In genomic region chr12:110756611-110757010, GRCh38 we compare ENCODE assay signal across 23 cellular contexts.
"Had no signal": no experiment of that assay in that cellular context is flagged by ENCODE, and none has a peak within 500 bp of the region (broad histone marks: within the 10 kb centered on the region; RNA-seq: fewer than 3 reads in every experiment).

No MANE protein-coding gene starts in this region.

- H3K27ac ChIP-seq: heart right ventricle, neutrophil, pancreas, right lobe of liver, testis, upper lobe of left lung had no signal

- H3K27me3 Mint-ChIP-seq: activated CD4-positive, alpha-beta memory T cell treated with anti-CD3 and anti-CD28 coated beads, Interleukin-2, amount 10 ng/mL, durations not matched to agents 7 days and 5 days; activated CD8-positive, alpha-beta memory T cell treated with anti-CD3 and anti-CD28 coated beads, Interleukin-2, amount 10 ng/mL, durations not matched to agents 7 days and 5 days; activated naive CD8-positive, alpha-beta T cell treated with anti-CD3 and anti-CD28 coated beads, Interleukin-2, amount 10 ng/mL, durations not matched to agents 7 days and 5 days; brain; naive thymus-derived CD8-positive, alpha-beta T cell had no signal

- FAIRE-seq: endometrium, pancreas had no signal

- H3K4me3 Mint-ChIP-seq: activated CD4-positive, alpha-beta memory T cell treated with anti-CD3 and anti-CD28 coated beads, Interleukin-2, amount 10 ng/mL, durations not matched to agents 7 days and 5 days; activated CD8-positive, alpha-beta memory T cell treated with anti-CD3 and anti-CD28 coated beads, Interleukin-2, amount 10 ng/mL, durations not matched to agents 7 days and 5 days; activated naive CD8-positive, alpha-beta T cell treated with anti-CD3 and anti-CD28 coated beads, Interleukin-2, amount 10 ng/mL, durations not matched to agents 7 days and 5 days; brain; naive thymus-derived CD8-positive, alpha-beta T cell; stimulated activated effector memory CD8-positive, alpha-beta T cell treated with anti-CD3 and anti-CD28 coated beads, Interleukin-12 subunit alpha, Interleukin-12 subunit beta, amount 100 ng/mL, for 72 hours had no signal

- H3K36me3 Mint-ChIP-seq: activated CD8-positive, alpha-beta memory T cell treated with anti-CD3 and anti-CD28 coated beads, Interleukin-2, amount 10 ng/mL, durations not matched to agents 7 days and 5 days; activated naive CD8-positive, alpha-beta T cell treated with anti-CD3 and anti-CD28 coated beads, Interleukin-2, amount 10 ng/mL, durations not matched to agents 7 days and 5 days; brain; naive thymus-derived CD8-positive, alpha-beta T cell; stimulated activated effector memory CD8-positive, alpha-beta T cell treated with anti-CD3 and anti-CD28 coated beads, Interleukin-12 subunit alpha, Interleukin-12 subunit beta, amount 100 ng/mL, for 72 hours had no signal

- H3K9me3 Mint-ChIP-seq: activated CD4-positive, alpha-beta memory T cell treated with anti-CD3 and anti-CD28 coated beads, Interleukin-2, amount 10 ng/mL, durations not matched to agents 7 days and 5 days; activated naive CD8-positive, alpha-beta T cell treated with anti-CD3 and anti-CD28 coated beads, Interleukin-2, amount 10 ng/mL, durations not matched to agents 7 days and 5 days; naive thymus-derived CD8-positive, alpha-beta T cell; stimulated activated effector memory CD8-positive, alpha-beta T cell treated with anti-CD3 and anti-CD28 coated beads, Interleukin-12 subunit alpha, Interleukin-12 subunit beta, amount 100 ng/mL, for 72 hours had no signal

- H3K36me3 ChIP-seq: heart right ventricle, neutrophil, pancreas, right lobe of liver, upper lobe of left lung had no signal

- H3K27ac Mint-ChIP-seq: activated CD4-positive, alpha-beta memory T cell treated with anti-CD3 and anti-CD28 coated beads, Interleukin-2, amount 10 ng/mL, durations not matched to agents 7 days and 5 days; activated CD8-positive, alpha-beta memory T cell treated with anti-CD3 and anti-CD28 coated beads, Interleukin-2, amount 10 ng/mL, durations not matched to agents 7 days and 5 days; activated naive CD8-positive, alpha-beta T cell treated with anti-CD3 and anti-CD28 coated beads, Interleukin-2, amount 10 ng/mL, durations not matched to agents 7 days and 5 days; brain had no signal

- H3K9me3 ChIP-seq: heart right ventricle, neutrophil, pancreas, right lobe of liver, testis, upper lobe of left lung had no signal

- DNase-seq: activated CD4-positive, alpha-beta memory T cell treated with anti-CD3 and anti-CD28 coated beads, Interleukin-2, amount 10 ng/mL, durations not matched to agents 7 days and 5 days; activated CD4-positive, alpha-beta T cell treated with anti-CD3 and anti-CD28 coated beads for 48 hours; activated CD4-positive, CD25-positive, alpha-beta regulatory T cell; activated CD8-positive, alpha-beta memory T cell treated with anti-CD3 and anti-CD28 coated beads, Interleukin-2, amount 10 ng/mL, durations not matched to agents 7 days and 5 days; activated naive CD8-positive, alpha-beta T cell treated with anti-CD3 and anti-CD28 coated beads, Interleukin-2, amount 10 ng/mL, durations not matched to agents 7 days and 5 days; amygdala; central memory CD4-positive, alpha-beta T cell; cortex of kidney; erythroblast; heart right ventricle; left cardiac atrium; naive thymus-derived CD8-positive, alpha-beta T cell; pancreas; right lobe of liver; stimulated activated CD4-positive, alpha-beta T cell treated with anti-CD3 and anti-CD28 coated beads, Interleukin-4, amount 100 ng/mL, for 24 hours; T-helper 1 cell; T1000; testis; upper lobe of left lung had no signal

- H3K27me3 ChIP-seq: heart right ventricle, neutrophil, pancreas, right lobe of liver, testis, upper lobe of left lung had no signal

- ATAC-seq: activated CD8-positive, alpha-beta memory T cell treated with anti-CD3 and anti-CD28 coated beads, Interleukin-2, amount 10 ng/mL, durations not matched to agents 7 days and 5 days; heart right ventricle; left cardiac atrium; naive thymus-derived CD8-positive, alpha-beta T cell; pancreas; right lobe of liver; stimulated activated effector memory CD8-positive, alpha-beta T cell treated with anti-CD3 and anti-CD28 coated beads, Interleukin-12 subunit alpha, Interleukin-12 subunit beta, amount 100 ng/mL, for 72 hours had no signal

- H3K4me1 ChIP-seq: pancreas, right lobe of liver, upper lobe of left lung had no signal

- H3K4me1 Mint-ChIP-seq: activated CD8-positive, alpha-beta memory T cell treated with anti-CD3 and anti-CD28 coated beads, Interleukin-2, amount 10 ng/mL, durations not matched to agents 7 days and 5 days; brain had no signal

- H3K4me3 ChIP-seq: heart right ventricle, pancreas, right lobe of liver, testis, upper lobe of left lung had no signal
